1 cellular context compared by ENCODE assay signal in the genomic region with DNA sequence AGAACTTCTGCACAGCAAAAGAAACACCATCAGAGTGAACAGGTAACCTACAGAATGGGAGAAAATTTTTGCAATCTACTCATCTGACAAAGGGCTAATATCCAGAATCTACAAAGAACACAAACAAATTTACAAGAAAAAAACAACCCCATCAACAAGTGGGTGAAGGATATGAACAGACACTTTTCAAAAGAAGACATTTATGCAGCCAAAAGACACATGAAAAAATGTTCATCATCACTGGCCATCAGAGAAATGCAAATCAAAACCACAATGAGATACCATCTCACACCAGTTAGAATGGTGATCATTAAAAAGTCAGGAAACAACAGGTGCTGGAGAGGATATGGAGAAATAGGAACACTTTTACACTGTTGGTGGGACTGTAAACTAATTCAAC.
TF ChIP-seq lines count a peak whose summit lies in the region.
"Not testable (repeated sequence)": the region's sequence is repeated elsewhere in the genome, so short reads cannot be mapped to it uniquely, and the experiment has no call there.

No MANE protein-coding gene starts in this region.

- TF ChIP-seq CTCF in HEK293 (tag by site-specific recombination; IDR thresholded peaks at IDR 0.05), result not testable (repeated sequence)

- H3K9me3 ChIP-seq in HEK293 (ENCODE audit: control insufficient read depth, insufficient read depth, low read depth, low read length), result not testable (repeated sequence)

- POLR2A ChIA-PET in HEK293 (lab: Yijun Ruan, JAX), result not testable (repeated sequence)

- H3K4me1 ChIP-seq in HEK293 (ENCODE audit: control insufficient read depth, insufficient read depth, low read length), result not testable (repeated sequence)

- CTCF ChIA-PET in HEK293 (lab: Yijun Ruan, JAX), result not testable (repeated sequence)

- not testable (repeated sequence) for H3K27ac ChIP-seq in HEK293 (ENCODE audit: extremely low read depth, low read depth, low read length)

- H3K36me3 ChIP-seq in HEK293 (ENCODE audit: control insufficient read depth in 2 of 2, insufficient read depth in 1 of 2, low read length in 2 of 2), result not testable (repeated sequence)

- not testable (repeated sequence) for H3K4me3 ChIP-seq in HEK293 (ENCODE audit: low read depth, low read length)

TF ChIP-seq in HEK293, 187 proteins besides CTCF, POLR2A, EP300 and RAD21:
- TF ChIP-seq SCRT2 (tag by site-specific recombination; IDR thresholded peaks at IDR 0.05) (peak; percentile 75), SCRT1 (tag by site-specific recombination; IDR thresholded peaks at IDR 0.05; ENCODE audit: borderline replicate concordance) (peak; percentile 86)
TF ChIP-seq in HEK293: peak in this region for 2; not testable (repeated sequence) for 185.
